Comparison of ENCODE assay signal across 19 cellular contexts in genomic region chr11:10660323-10660722, GRCh38. TPM values are rescaled to one million over a fixed set of nuclear protein-coding genes. Genes with fewer than 3 reads are reported as not detected.
DNase-seq lines count a peak whose midpoint lies in the region; ATAC-seq and TF ChIP-seq lines count a peak whose summit lies in the region.
"Had no signal": no experiment of that assay in that cellular context is flagged by ENCODE, and none has a peak within 500 bp of the region (broad histone marks: within the 10 kb centered on the region; RNA-seq: fewer than 3 reads in every experiment).

No MANE protein-coding gene starts in this region.

- H3K4me3 Mint-ChIP-seq in endothelial cell (ENCODE audit: unreplicated experiment) (peak overlapping the region; percentile 19), osteocyte (ENCODE audit: unreplicated experiment) (no peak overlapping the region), T-cell (no peak overlapping the region)
- H3K4me3 Mint-ChIP-seq: activated naive CD4-positive, alpha-beta T cell treated with anti-CD3 and anti-CD28 coated beads for 36 hours; natural killer cell had no signal

- H3K36me3 Mint-ChIP-seq in endothelial cell (ENCODE audit: low read depth, unreplicated experiment), result peaks cover 5% of the 10 kb centered on the region
- H3K36me3 Mint-ChIP-seq in osteocyte (ENCODE audit: unreplicated experiment), result no peaks in the 10 kb centered on the region
- no peaks in the 10 kb centered on the region for H3K36me3 Mint-ChIP-seq in T-cell
- H3K36me3 Mint-ChIP-seq: natural killer cell had no signal

- H3K27me3 Mint-ChIP-seq in endothelial cell (ENCODE audit: unreplicated experiment), result peaks cover 3% of the 10 kb centered on the region
- H3K27me3 Mint-ChIP-seq in osteocyte (ENCODE audit: unreplicated experiment), result no peaks in the 10 kb centered on the region
- H3K27me3 Mint-ChIP-seq in T-cell, result no peaks in the 10 kb centered on the region

- 98% methylated on average over 2 of the region's 2 CpGs for WGBS in thymus

- H3K27me3 ChIP-seq in Panc1 (ENCODE audit: control insufficient read depth, insufficient read depth, low read length) (no peaks in the 10 kb centered on the region), thymus (ENCODE audit: control insufficient read depth, insufficient read depth) (no peaks in the 10 kb centered on the region)
- H3K27me3 ChIP-seq: BLaER1, right lobe of liver had no signal

- H3K4me3 ChIP-seq in Panc1 (ENCODE audit: low read depth in 2 of 2, low read length in 2 of 2) (no peak overlapping the region), thymus (ENCODE audit: low read length) (no peak overlapping the region)
- H3K4me3 ChIP-seq: BLaER1, right lobe of liver had no signal

- H3K4me1 ChIP-seq in Panc1 (ENCODE audit: control insufficient read depth, insufficient read depth, low read length) (peaks cover 29% of the 10 kb centered on the region), thymus (ENCODE audit: control insufficient read depth, insufficient read depth, low read length) (no peaks in the 10 kb centered on the region)
- H3K4me1 ChIP-seq: right lobe of liver had no signal

- no peaks in the 10 kb centered on the region for H3K9me3 Mint-ChIP-seq in endothelial cell (ENCODE audit: unreplicated experiment)
- H3K9me3 Mint-ChIP-seq in osteocyte (ENCODE audit: unreplicated experiment), result no peaks in the 10 kb centered on the region
- H3K9me3 Mint-ChIP-seq in T-cell, result no peaks in the 10 kb centered on the region
- H3K9me3 Mint-ChIP-seq: activated naive CD4-positive, alpha-beta T cell treated with anti-CD3 and anti-CD28 coated beads for 36 hours; natural killer cell had no signal

- BruUV-seq in Panc1 (replicated peaks; lab: Mats Ljungman, UMichigan), result no TSS peak

- CTCF ChIA-PET in Panc1 (lab: Charles Lee), result no interaction called here
- CTCF ChIA-PET in T-cell (lab: Charles Lee), result interaction anchor here in 1 of 2 donors (0.6 kb wide), 1 partner anchor 15 kb away, joined by 3 read pairs; no protein-coding TSS in a partner anchor

- in situ Hi-C loops in Panc1 (cut with HindIII; ENCODE audit: low pct_unique_long_range_greater_than_20kb, low sequenced_read_pairs) (no loop called here), KBM-7 (cut with MboI; ENCODE audit: low pct_unique_long_range_greater_than_20kb, low sequenced_read_pairs) (no loop called here)

- H3K36me3 ChIP-seq in Panc1 (ENCODE audit: control insufficient read depth, insufficient read depth, low read length), result no peaks in the 10 kb centered on the region
- H3K36me3 ChIP-seq in thymus (ENCODE audit: control insufficient read depth, insufficient read depth), result no peaks in the 10 kb centered on the region
- H3K36me3 ChIP-seq: BLaER1, right lobe of liver had no signal

- DNase-seq in Panc1 (ENCODE audit: low read depth, low spot score) (no peak), endothelial cell (ENCODE audit: low spot score) (no peak), osteocyte (ENCODE audit: extremely low spot score, unreplicated experiment) (no peak), KBM-7 (no peak), hepatic stellate cell (ENCODE audit: low spot score) (no peak), T-cell (no peak)
- DNase-seq: activated naive CD4-positive, alpha-beta T cell treated with anti-CD3 and anti-CD28 coated beads for 36 hours; central memory CD4-positive, alpha-beta T cell; DMS79 treated with DMSO at 0.1 percent for 48 hours; hippocampal formation; natural killer cell; NCI-H1417; right lobe of liver; stimulated activated naive CD4-positive, alpha-beta T cell had no signal

- POLR2A ChIA-PET in Panc1 (lab: Charles Lee) (no interaction called here), T-cell (lab: Charles Lee) (no interaction called here)

- H3K27ac Mint-ChIP-seq in endothelial cell (ENCODE audit: unreplicated experiment) (no peak overlapping the region), osteocyte (ENCODE audit: unreplicated experiment) (peak overlapping the region; percentile 97), T-cell (no peak overlapping the region)
- H3K27ac Mint-ChIP-seq: activated naive CD4-positive, alpha-beta T cell treated with anti-CD3 and anti-CD28 coated beads for 36 hours; natural killer cell had no signal

- intact Hi-C loops in Panc1 (cut with micrococcal nuclease; ENCODE audit: unreplicated experiment), result no loop called here

- no peaks in the 10 kb centered on the region for H3K9me3 ChIP-seq in Panc1 (ENCODE audit: control insufficient read depth, insufficient read depth, low read depth, low read length)
- no peaks in the 10 kb centered on the region for H3K9me3 ChIP-seq in thymus (ENCODE audit: control insufficient read depth)
- H3K9me3 ChIP-seq: BLaER1, right lobe of liver had no signal

- no peak for ATAC-seq in Panc1
- ATAC-seq in activated CD4-positive, CD25-positive, alpha-beta regulatory T cell treated with anti-CD3 and anti-CD28 coated beads, Interleukin-2, amount 50 U/mL, for 24 hours, result no peak
- no peak for ATAC-seq in T-cell (replicated peaks in 1 of 4)
- ATAC-seq: natural killer cell had no signal

- TF ChIP-seq CTCF in Panc1 (IDR thresholded peaks at IDR 0.05) (no peak), endothelial cell (IDR thresholded peaks at IDR 0.05; ENCODE audit: unreplicated experiment) (no peak), osteocyte (IDR thresholded peaks at IDR 0.05) (no peak)

- H3K4me1 Mint-ChIP-seq in endothelial cell (ENCODE audit: unreplicated experiment), result peaks cover 26% of the 10 kb centered on the region
- peaks cover 84% of the 10 kb centered on the region for H3K4me1 Mint-ChIP-seq in osteocyte (ENCODE audit: unreplicated experiment)
- peaks cover 0 to 8% (median 2%) of the 10 kb centered on the region in 3 donors for H3K4me1 Mint-ChIP-seq in T-cell

- peak overlapping the region; percentile 74; the same call in 1 of the 2 replicates for H3K27ac ChIP-seq in Panc1 (ENCODE audit: low read length)
- peak overlapping the region; percentile 54 for H3K27ac ChIP-seq in thymus (ENCODE audit: low read depth)
- H3K27ac ChIP-seq: BLaER1, KMS-11, VCaP had no signal

RNA-seq across cellular contexts. Expression of gene IRAG1, which starts 33.2 kb away (rescaled TPM):
- total RNA-seq in Panc1 (2021; ENCODE audit: unreplicated experiment) (0.21 TPM), endothelial cell (ENCODE audit: unreplicated experiment) (8.7 TPM), osteocyte (22.2 and 24.0 TPM in 2 replicates), T-cell (under 1 TPM in 2 of 5 donors, not detected in 3; 0.06 to 0.20 TPM)
- polyA plus RNA-seq in Panc1 (2012; ENCODE audit: insufficient read length), result 0.31 TPM
- polyA plus RNA-seq in thymus, result 3.1 TPM
- total RNA-seq: activated naive CD4-positive, alpha-beta T cell treated with anti-CD3 and anti-CD28 coated beads for 36 hours had no signal
